22 cellular contexts compared by ENCODE assay signal in the genomic region with DNA sequence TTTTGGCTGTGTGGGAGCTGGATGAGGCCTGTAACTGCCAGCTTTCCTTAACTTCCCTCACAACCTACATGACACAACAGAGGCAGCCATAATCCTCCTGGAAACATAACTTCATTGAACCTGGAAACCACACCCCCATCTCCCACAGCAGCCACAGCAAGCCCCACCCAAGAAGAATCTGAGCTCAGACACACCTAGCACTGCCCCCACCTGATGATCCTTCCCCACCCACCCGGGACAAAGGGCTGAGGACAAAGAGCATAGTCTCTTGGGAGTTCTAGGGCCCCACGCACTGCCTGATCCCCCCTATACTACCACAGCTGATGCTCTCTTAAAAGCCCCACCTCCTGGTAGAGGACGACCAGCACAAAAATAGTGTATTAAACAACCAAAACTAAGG. TPM values are rescaled to one million over a fixed set of nuclear protein-coding genes. Genes with fewer than 3 reads are reported as not detected.
"Had no signal": no experiment of that assay in that cellular context is flagged by ENCODE, and none has a peak within 500 bp of the region (broad histone marks: within the 10 kb centered on the region; RNA-seq: fewer than 3 reads in every experiment).

No MANE protein-coding gene starts in this region.

- H3K36me3 ChIP-seq: MG63, SJSA1 had no signal

- H3K9me3 ChIP-seq: MG63, SJSA1 had no signal

- H3K27me3 ChIP-seq: MG63, SJSA1 had no signal

- DNase-seq: IMR-90, Karpas-422, KG1, NCI-H1092 treated with DMSO at 0.1 percent for 48 hours, NCI-H1436, NCI-H187, NCI-H2029, NCI-H2081 treated with DMSO at 0.1 percent for 48 hours, NCI-H2171, NCI-H226, NCI-H446, NCI-H510A, NCI-H524 treated with DMSO at 0.1 percent for 48 hours, NCI-H69, NCI-H774, Right ventricle myocardium superior, RPMI8226, SIG-M5, SW 1271 had no signal

- H3K27ac ChIP-seq: SJSA1, SK-N-MC had no signal

- H3K4me3 ChIP-seq: MG63, SJSA1, SK-N-MC had no signal

RNA-seq across cellular contexts. Expression of gene TSPAN8, which starts 29.6 kb away (rescaled TPM):
- total RNA-seq: IMR-90, Right ventricle myocardium superior, SJSA1 had no signal
- polyA plus RNA-seq: IMR-90 had no signal
